Comparison of ENCODE assay signal across 11 cellular contexts in the genomic region with DNA sequence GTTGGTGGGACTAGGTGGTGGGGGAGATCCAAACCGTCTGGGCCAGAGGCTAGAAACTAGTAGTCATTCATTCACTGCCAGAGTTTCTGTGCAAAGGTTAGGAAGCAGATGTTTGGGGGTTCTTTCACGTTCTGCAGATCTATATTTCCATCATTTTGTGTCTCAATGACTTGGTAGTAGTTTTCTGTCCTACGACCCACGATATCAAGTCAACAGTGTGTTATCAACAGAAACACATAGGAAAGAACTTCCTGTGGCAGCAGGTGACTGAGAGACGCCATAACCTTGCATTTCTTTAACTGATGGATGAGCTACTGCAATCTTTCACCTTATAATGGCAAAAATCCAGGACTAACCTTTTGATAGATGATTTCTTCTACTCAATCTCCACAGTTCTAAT. TPM values are rescaled to one million over a fixed set of nuclear protein-coding genes. Genes with fewer than 3 reads are reported as not detected.
DNase-seq lines count a peak whose midpoint lies in the region; ATAC-seq, FAIRE-seq and TF ChIP-seq lines count a peak whose summit lies in the region.
"Had no signal": no experiment of that assay in that cellular context is flagged by ENCODE, and none has a peak within 500 bp of the region (broad histone marks: within the 10 kb centered on the region; RNA-seq: fewer than 3 reads in every experiment).

No MANE protein-coding gene starts in this region.

- H3K27ac ChIP-seq in BLaER1: no peak overlapping the region
- H3K27ac ChIP-seq: cardiac muscle cell had no signal

- peaks cover 47% of the 10 kb centered on the region for H3K4me1 ChIP-seq in BLaER1

- H4K20me1 ChIP-seq in BLaER1: no peaks in the 10 kb centered on the region

- H3K4me1 Mint-ChIP-seq in T-helper 17 cell (peaks cover 34% of the 10 kb centered on the region), glutamatergic neuron (ENCODE audit: low read depth, unreplicated experiment) (peaks cover 4% of the 10 kb centered on the region)

- TF ChIP-seq POLR2A in GM12891 (IDR thresholded peaks at IDR 0.05; ENCODE audit: low read depth, low read length): no peak

- H3K27me3 ChIP-seq in BLaER1: no peaks in the 10 kb centered on the region
- H3K27me3 ChIP-seq: cardiac muscle cell had no signal

- H3K4me2 ChIP-seq in BLaER1: peak overlapping the region; percentile 87

- DNase-seq in GM12891 (ENCODE audit: insufficient read length, low spot score) (no peak), T-helper 17 cell (no peak), glutamatergic neuron (no peak), cerebellar nuclear complex (lab: John Stamatoyannopoulos, UW) (no peak), NCI-H748 (lab: John Stamatoyannopoulos, UW; ENCODE audit: unreplicated experiment) (no peak), NCI-H2196 treated with DMSO at 0.1 percent for 48 hours (lab: John Stamatoyannopoulos, UW; ENCODE audit: unreplicated experiment) (no peak)
- DNase-seq in central memory CD4-positive, alpha-beta T cell: no peak
- DNase-seq: activated CD4-positive, alpha-beta T cell treated with anti-CD3 and anti-CD28 coated beads for 48 hours; NCI-H146 had no signal

- H3K9me3 Mint-ChIP-seq in glutamatergic neuron (ENCODE audit: unreplicated experiment): peaks cover 3% of the 10 kb centered on the region

- peak overlapping the region; percentile 7; the same call in 1 of the 2 replicates for H3K4me3 ChIP-seq in BLaER1
- H3K4me3 ChIP-seq: cardiac muscle cell had no signal

- H3K36me3 ChIP-seq in BLaER1: peaks cover 20% of the 10 kb centered on the region; the same call in 1 of the 2 replicates
- H3K36me3 ChIP-seq: cardiac muscle cell had no signal

- no peaks in the 10 kb centered on the region for H3K36me3 Mint-ChIP-seq in T-helper 17 cell (ENCODE audit: low read depth)
- H3K36me3 Mint-ChIP-seq in glutamatergic neuron (ENCODE audit: unreplicated experiment): no peaks in the 10 kb centered on the region

- no peak overlapping the region for H3K9ac ChIP-seq in BLaER1

- no peaks in the 10 kb centered on the region for H3K9me3 ChIP-seq in BLaER1
- H3K9me3 ChIP-seq in T-helper 17 cell (ENCODE audit: control insufficient read depth, low read length, poor library complexity, severe bottlenecking): no peaks in the 10 kb centered on the region

- H3K27me3 Mint-ChIP-seq in T-helper 17 cell (peaks cover 1% of the 10 kb centered on the region), glutamatergic neuron (ENCODE audit: unreplicated experiment) (no peaks in the 10 kb centered on the region)

- no peak for TF ChIP-seq CTCF in glutamatergic neuron (IDR thresholded peaks at IDR 0.05; ENCODE audit: partially characterized antibody, unreplicated experiment)

- ATAC-seq in T-helper 17 cell: no peak

- FAIRE-seq in GM12891 (lab: Jason Lieb, UNC): peak; percentile 63

- H3K27ac Mint-ChIP-seq in T-helper 17 cell: peak overlapping the region; percentile 24
- H3K27ac Mint-ChIP-seq in glutamatergic neuron (ENCODE audit: unreplicated experiment): no peak overlapping the region

- H3K4me3 Mint-ChIP-seq in T-helper 17 cell: peak overlapping the region; percentile 77
- peak overlapping the region; percentile 63 for H3K4me3 Mint-ChIP-seq in glutamatergic neuron (ENCODE audit: unreplicated experiment)

TF ChIP-seq in GM12891, 5 proteins besides CTCF, POLR2A, EP300 and RAD21:
- TF ChIP-seq SPI1 (IDR thresholded peaks at IDR 0.05; ENCODE audit: low read depth, low read length): no peak
- no peak for TF ChIP-seq POU2F2 (IDR thresholded peaks at IDR 0.05; ENCODE audit: low read depth, low read length)
- no peak for TF ChIP-seq POLR2AphosphoS5 (IDR thresholded peaks at IDR 0.05; ENCODE audit: low read depth, low read length)
- TF ChIP-seq PAX5 (IDR thresholded peaks at IDR 0.05; ENCODE audit: insufficient read depth, low read length, severe bottlenecking): no peak
- TF ChIP-seq TAF1 (IDR thresholded peaks at IDR 0.05; ENCODE audit: low read depth, low read length): no peak

RNA-seq across cellular contexts. Expression of a gene that starts 1.8 kb away (rescaled TPM):
- 16.6 TPM for polyA plus RNA-seq in GM12891 (2012; ENCODE audit: low read depth, missing spikeins)
- total RNA-seq in T-helper 17 cell: under 1 TPM; 0.27 to 0.63 TPM
- total RNA-seq in glutamatergic neuron (ENCODE audit: unreplicated experiment): 6.0 TPM

RNA-seq across cellular contexts. Expression of a gene that starts 16.1 kb away (rescaled TPM):
- 0.37 TPM for polyA plus RNA-seq in GM12891 (2012; ENCODE audit: low read depth, missing spikeins)
- 1 to 10 TPM in 1 of 2 donors, under 1 TPM in 1; 0.81 to 1.6 TPM for total RNA-seq in T-helper 17 cell
- total RNA-seq in glutamatergic neuron (ENCODE audit: unreplicated experiment): 0.42 TPM
